ENCODE assay signal across 12 cellular contexts in the genomic region with DNA sequence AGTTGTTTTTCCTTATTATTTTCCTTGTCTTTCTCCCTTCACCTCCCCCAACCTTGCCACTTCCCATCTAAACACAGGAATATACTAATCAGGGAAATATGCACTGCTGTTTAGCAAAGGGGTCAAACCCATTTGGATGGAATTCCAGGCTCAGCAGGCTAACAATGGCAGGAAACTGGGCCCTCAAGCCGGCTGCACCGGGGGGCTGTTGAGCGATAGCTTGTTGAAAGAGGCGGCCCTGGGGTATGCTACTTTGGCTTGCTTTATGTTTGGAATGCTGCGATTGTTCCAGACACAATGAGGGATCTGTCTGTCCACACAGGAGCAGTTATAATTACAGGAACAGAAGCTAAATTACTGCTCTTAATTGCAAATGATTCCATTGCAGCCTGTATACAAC.
DNase-seq lines count a peak whose midpoint lies in the region; ATAC-seq and TF ChIP-seq lines count a peak whose summit lies in the region.
"Had no signal": no experiment of that assay in that cellular context is flagged by ENCODE, and none has a peak within 500 bp of the region (broad histone marks: within the 10 kb centered on the region; RNA-seq: fewer than 3 reads in every experiment).

No MANE protein-coding gene starts in this region.

- no peaks in the 10 kb centered on the region for H3K36me3 Mint-ChIP-seq in nephron (ENCODE audit: low read depth)

- peaks cover 25% of the 10 kb centered on the region for H3K9me3 Mint-ChIP-seq in nephron

- peak overlapping the region in 2 of 59 donors; percentile 9 to 20 for H3K27ac ChIP-seq in dorsolateral prefrontal cortex

- TF ChIP-seq CTCF in fibroblast of pulmonary artery (IDR thresholded peaks at IDR 0.05; ENCODE audit: low read length, missing control alignments) (no peak), nephron (IDR thresholded peaks at IDR 0.05; ENCODE audit: unreplicated experiment in 3 of 3) (no peak), dorsolateral prefrontal cortex (IDR thresholded peaks at IDR 0.05 in 54 of 56, conservative IDR thresholded peaks at IDR 0.05 in 2 of 56; ENCODE audit: low read depth in 1 of 56, partially characterized antibody in 56 of 56) (no peak)

- H3K4me3 ChIP-seq in fibroblast of pulmonary artery (replicated peaks; ENCODE audit: low read depth, low read length) (no peak overlapping the region), dorsolateral prefrontal cortex (no peak overlapping the region)

- H3K27me3 ChIP-seq in dorsolateral prefrontal cortex, result no peaks in the 10 kb centered on the region

- no peak for ATAC-seq in HG03439 (IDR thresholded peaks at IDR 0.05; ENCODE audit: unreplicated experiment)

- peaks cover 3% of the 10 kb centered on the region for H3K27me3 Mint-ChIP-seq in nephron (ENCODE audit: low read depth)

- H3K4me1 Mint-ChIP-seq in nephron, result peaks cover 29% of the 10 kb centered on the region

- in situ Hi-C loops in G401 (cut with HindIII; ENCODE audit: low sequenced_read_pairs), result no loop called here

- no peak overlapping the region for H3K4me3 Mint-ChIP-seq in nephron

- H3K27ac Mint-ChIP-seq in nephron, result peak overlapping the region; percentile 4 to 42 (median 38)

- peak; percentile 14 for DNase-seq in G401 (ENCODE audit: low spot score)
- peak; percentile 58 for DNase-seq in RPMI7951 (ENCODE audit: low read depth)
- DNase-seq in fibroblast of pulmonary artery (ENCODE audit: low read depth), result peak; percentile 97
- DNase-seq in dorsolateral prefrontal cortex, result no peak
- no peak for DNase-seq in NCI-H128 (lab: John Stamatoyannopoulos, UW; ENCODE audit: unreplicated experiment)
- no peak for DNase-seq in NCI-H446 treated with DMSO at 0.1 percent for 48 hours (lab: John Stamatoyannopoulos, UW)
- DNase-seq: activated naive CD4-positive, alpha-beta T cell treated with anti-CD3 and anti-CD28 coated beads, Interleukin-2, amount 50 U/mL, for 16 hours; DND-41; hippocampal formation; NCI-H2171 had no signal

- intact Hi-C loops in dorsolateral prefrontal cortex (cut with DNase I), result loop anchor here in 1 of 2 donors (5.0 to 10.0 kb wide), 3 partner anchors 385 to 1245 kb away; no protein-coding TSS in a partner anchor

Comparison
In these comparisons a context has a peak if more than half of its experiments do, and no peak if none do; other contexts are left out.
1. DNase-seq: peak in G401 (single experiment), RPMI7951 (single experiment) and fibroblast of pulmonary artery (single experiment); none in dorsolateral prefrontal cortex (0 of 10), NCI-H128 (single experiment) and NCI-H446 treated with DMSO at 0.1 percent for 48 hours (single experiment).